In the genomic region with DNA sequence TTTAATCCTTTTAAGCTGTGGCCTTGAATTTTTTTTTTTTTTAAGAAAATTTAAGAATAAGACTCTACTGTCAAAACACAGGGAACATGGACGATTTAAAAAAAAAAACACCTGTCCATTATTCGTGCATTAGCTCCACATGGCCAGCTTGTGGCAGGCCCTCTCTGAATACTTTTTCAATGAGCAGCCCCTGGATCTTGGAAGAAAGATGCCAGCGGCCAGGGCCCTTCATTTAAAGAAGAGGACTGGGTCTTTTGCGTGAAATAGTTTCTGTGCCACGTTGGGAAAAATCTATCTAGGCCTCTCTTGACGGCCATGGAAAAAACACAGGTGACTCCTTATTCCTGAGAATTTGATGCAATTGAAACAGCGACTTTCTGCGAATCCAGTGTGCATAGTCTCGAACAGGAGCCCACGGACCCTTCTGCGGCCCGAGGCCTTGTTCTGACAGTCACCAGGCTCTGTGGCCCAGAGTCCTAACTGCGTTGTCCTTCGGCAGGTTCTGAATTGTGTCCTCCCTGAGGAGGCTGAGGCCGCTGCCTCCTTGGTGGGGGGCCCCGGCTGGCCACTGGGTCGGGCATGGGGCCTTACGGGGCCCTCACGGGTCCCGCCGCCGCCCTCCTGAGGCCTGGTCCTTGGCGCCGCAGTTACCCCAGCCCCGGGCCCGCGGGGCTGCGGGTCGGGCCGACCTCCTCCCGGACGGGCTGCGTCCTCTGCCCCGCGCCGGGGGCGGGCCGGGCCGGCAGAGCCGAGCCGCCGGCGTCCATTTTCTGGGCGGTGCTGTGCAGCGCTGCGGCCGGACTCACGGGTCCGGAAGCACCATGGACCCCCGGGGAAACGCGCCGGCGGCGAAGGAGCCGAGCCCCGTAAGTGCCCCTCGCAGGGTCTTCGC, we compare ENCODE assay signal across 8 cellular contexts. TPM values are rescaled to one million over a fixed set of nuclear protein-coding genes. Genes with fewer than 3 reads are reported as not detected.
DNase-seq lines count a peak whose midpoint lies in the region; ATAC-seq, FAIRE-seq and TF ChIP-seq lines count a peak whose summit lies in the region.

No MANE protein-coding gene starts in this region.

- no peak overlapping the region for H3K14ac ChIP-seq in H1 (ENCODE audit: insufficient read length)

- FAIRE-seq in H1 (lab: Jason Lieb, UNC) = no peak

- peaks cover 4% of the 10 kb centered on the region; the same call in 1 of the 2 replicates for H3K23me2 ChIP-seq in H1 (ENCODE audit: low read depth, low read length)

- POLR2A ChIA-PET in H1 (lab: Charles Lee; ENCODE audit: partially characterized antibody) = interaction anchor here (0.6 to 1.0 kb wide), 2 partner anchors 22 to 23 kb away, joined by 3 to 5 read pairs; no protein-coding TSS in a partner anchor

- 18% methylated on average over 30 of the region's 59 CpGs; no CpG with 5 or more reads in 1 of the 2 experiments for WGBS in H1 (ENCODE audit: extremely low coverage in 1 of 2, insufficient coverage in 1 of 2, insufficient read length in 1 of 2, insufficient replicate concordance in 2 of 2, low coverage in 1 of 2, low lambda C conversion rate in 2 of 2, missing lambda C conversion rate in 1 of 2), 2 experiments
- WGBS in testis, 2 donors = 6 to 9% methylated on average over 9 to 35 of the region's 59 CpGs

- no peak overlapping the region; the same call in 1 of the 2 replicates for H2BK15ac ChIP-seq in H1 (ENCODE audit: low read length)

- H2AFZ ChIP-seq in H1 (ENCODE audit: low read length) = peak overlapping the region; percentile 65

- DNase-seq in ELF-1 (ENCODE audit: low read depth, low spot score) (peak; percentile 49), H1 (ENCODE audit: low read depth in 1 of 2, low spot score in 2 of 2) (peak in 1 of 2 experiments; percentile 69), mucosa of descending colon (peak; percentile 63 to 77 (median 76)), testis (peak; percentile 62), H4 (ENCODE audit: low spot score) (no peak)
- peak; percentile 29 for DNase-seq in activated CD4-positive, alpha-beta T cell treated with anti-CD3 and anti-CD28 coated beads, Interleukin-2, amount 50 U/mL, for 1 hour

- H3K79me2 ChIP-seq in H1 (ENCODE audit: control insufficient read depth in 1 of 2, insufficient read depth in 2 of 2, low read length in 2 of 2) = no peaks in the 10 kb centered on the region

- no peaks in the 10 kb centered on the region for H4K20me1 ChIP-seq in H1 (replicated peaks in 1 of 2; ENCODE audit: control insufficient read depth in 1 of 2, insufficient read depth in 2 of 2, low read length in 2 of 2)

- H3K79me1 ChIP-seq in H1 (ENCODE audit: low read depth, low read length) = no peaks in the 10 kb centered on the region

- H2BK120ac ChIP-seq in H1 (replicated peaks; ENCODE audit: low read depth, low read length) = no peak overlapping the region

- H4K91ac ChIP-seq in H1 (replicated peaks; ENCODE audit: insufficient read length, low read length) = no peak overlapping the region

- ATAC-seq in GM21381 (IDR thresholded peaks at IDR 0.05; ENCODE audit: unreplicated experiment) (peak; percentile 77), mucosa of descending colon (peak; percentile 77)

- H3K56ac ChIP-seq in H1 (replicated peaks; ENCODE audit: insufficient read length, low read depth, low read length) = no peak overlapping the region

- no peak overlapping the region for H2BK12ac ChIP-seq in H1 (ENCODE audit: low read depth, low read length)

- H4K8ac ChIP-seq in H1 (ENCODE audit: extremely low read depth, insufficient read depth, low read length) = peak overlapping the region; percentile 86

- H3K4me1 ChIP-seq in HUES48 (ENCODE audit: control insufficient read depth, insufficient read depth, low read length) (peaks cover 22% of the 10 kb centered on the region), H1 (replicated peaks in 1 of 4; ENCODE audit: control insufficient read depth in 3 of 4, insufficient read depth in 4 of 4, low read length in 3 of 4) (peaks cover 0 to 7% (median 4%) of the 10 kb centered on the region in 4 experiments; a peak in 4 of 7 replicates), mucosa of descending colon (ENCODE audit: low read depth) (peaks cover 25% of the 10 kb centered on the region), testis (peaks cover 19% of the 10 kb centered on the region)

- no peak overlapping the region for H2BK20ac ChIP-seq in H1 (ENCODE audit: low read length)

- H3K23ac ChIP-seq in H1 (ENCODE audit: insufficient read length) = no peak overlapping the region

- H3K36me3 ChIP-seq in HUES48 (ENCODE audit: control insufficient read depth, insufficient read depth, low read length) = peaks cover 8% of the 10 kb centered on the region; the same call in 1 of the 2 replicates
- 0 out of 8 replicates have a peak, but pooled peaks cover 0 to 4% (median 0%) of the 10 kb centered on the region in 4 experiments for H3K36me3 ChIP-seq in H1 (ENCODE audit: control insufficient read depth in 2 of 4, insufficient read depth in 4 of 4, low read length in 3 of 4)
- H3K36me3 ChIP-seq in mucosa of descending colon (ENCODE audit: low read depth) = no peaks in the 10 kb centered on the region
- no peaks in the 10 kb centered on the region for H3K36me3 ChIP-seq in testis (ENCODE audit: low read depth, missing control alignments)

- peak overlapping the region; percentile 88; the same call in 1 of the 2 replicates for H3K18ac ChIP-seq in H1 (ENCODE audit: extremely low read depth, low read length)

- intact Hi-C loops in mucosa of descending colon (cut with DNase I, micrococcal nuclease) (no loop called here), testis (cut with DNase I; ENCODE audit: low total_unique reads) (no loop called here)

- H3K4me2 ChIP-seq in H1 (ENCODE audit: insufficient read depth in 1 of 2, low read depth in 2 of 2, low read length in 2 of 2) = peak overlapping the region; percentile 79 to 97

- TF ChIP-seq POLR2A in H1 (IDR thresholded peaks at IDR 0.05; ENCODE audit: control extremely low read depth in 1 of 2, low read depth in 2 of 2, low read length in 2 of 2) (peak in 1 of 2 experiments; percentile 63; a peak in 2 of 3 replicates), testis (IDR thresholded peaks at IDR 0.05) (no peak)

- H3K27me3 ChIP-seq in HUES48 (ENCODE audit: control insufficient read depth, insufficient read depth, low read length) = peaks cover 42% of the 10 kb centered on the region
- H3K27me3 ChIP-seq in H1 (replicated peaks in 1 of 4; ENCODE audit: control insufficient read depth in 3 of 4, extremely low read depth in 1 of 4, insufficient read depth in 3 of 4, low read length in 3 of 4) = peaks cover 0 to 17% (median 7%) of the 10 kb centered on the region in 4 experiments; a peak in 5 of 7 replicates
- H3K27me3 ChIP-seq in testis = no peaks in the 10 kb centered on the region

- TF ChIP-seq RAD21 in H1 (IDR thresholded peaks at IDR 0.05 in 1 of 2, conservative IDR thresholded peaks at IDR 0.05 in 1 of 2; ENCODE audit: low read depth in 2 of 2, low read length in 2 of 2) = no peak; a peak in 1 of 4 replicates

- H3K27ac ChIP-seq in HUES48 (ENCODE audit: low read depth, low read length) (peak overlapping the region; percentile 56), H1 (ENCODE audit: low read depth, low read length) (peak overlapping the region; percentile 54; the same call in 1 of the 2 replicates), testis (peak overlapping the region; percentile 96 to 99)

- CTCF ChIA-PET in H1 (lab: Charles Lee; ENCODE audit: partially characterized antibody) = interaction anchor here (0.6 to 2.2 kb wide), 6 partner anchors 10 to 60 kb away, joined by 3 to 13 read pairs (median 4); no protein-coding TSS in a partner anchor

- H3K9me3 ChIP-seq in HUES48 (ENCODE audit: control insufficient read depth, insufficient read depth, low read length) (no peaks in the 10 kb centered on the region), H1 (ENCODE audit: insufficient read depth in 2 of 2, low read depth in 1 of 2, low read length in 1 of 2) (no peaks in the 10 kb centered on the region), mucosa of descending colon (peaks cover 5% of the 10 kb centered on the region), testis (no peaks in the 10 kb centered on the region)

- H3K4me3 ChIP-seq in HUES48 (ENCODE audit: low read depth, low read length) (peak overlapping the region; percentile 85), H1 (ENCODE audit: extremely low read depth in 1 of 4, insufficient read depth in 2 of 4, low read depth in 3 of 4, low read length in 4 of 4) (peak overlapping the region; percentile 66 to 71 (median 66)), mucosa of descending colon (peak overlapping the region; percentile 67), testis (peak overlapping the region; percentile 77 to 85)

- H3K4ac ChIP-seq in H1 (replicated peaks; ENCODE audit: insufficient read length, low read depth, low read length) = no peak overlapping the region

- no peak overlapping the region for H4K5ac ChIP-seq in H1 (ENCODE audit: insufficient read length, low read depth, low read length)

- TF ChIP-seq CTCF in H1 (IDR thresholded peaks at IDR 0.05; ENCODE audit: control extremely low read depth in 1 of 3, insufficient read depth in 1 of 3, low read depth in 1 of 3, low read length in 3 of 3) (no peak), mucosa of descending colon (IDR thresholded peaks at IDR 0.05) (no peak), testis (IDR thresholded peaks at IDR 0.05) (no peak)

- H3K9ac ChIP-seq in HUES48 (ENCODE audit: low read depth, low read length) (peak overlapping the region; percentile 65; the same call in 1 of the 2 replicates), H1 (replicated peaks in 1 of 4; ENCODE audit: extremely low read depth in 1 of 4, low read depth in 3 of 4, low read length in 3 of 4) (peak overlapping the region in 3 of 4 experiments; percentile 46 to 78 (median 51); a peak in 5 of 7 replicates)

- H2AK5ac ChIP-seq in H1 (ENCODE audit: low read depth, low read length) = no peak overlapping the region

- no peak for TF ChIP-seq EP300 in H1 (IDR thresholded peaks at IDR 0.05; ENCODE audit: borderline replicate concordance in 1 of 2, low read depth in 2 of 2, low read length in 2 of 2)

- no peak overlapping the region for H2BK5ac ChIP-seq in H1 (ENCODE audit: low read depth, low read length)

TF ChIP-seq in H1, 55 proteins besides CTCF, POLR2A, EP300 and RAD21 (continues in another document):
- peak; percentile 50; the same call in 1 of the 2 replicates for TF ChIP-seq KDM1A (IDR thresholded peaks at IDR 0.05; ENCODE audit: borderline replicate concordance, low read length)

RNA-seq across cellular contexts. Expression of gene ZBTB38, which starts 33.5 kb away (rescaled TPM):
- 9.8 and 10.5 TPM in 2 replicates for total RNA-seq in H1 (2021; fragmentation: NEBNext Ultra II Directional; extraction: Animal tissue kit (Norgen Biotek cat#: 25700))
- polyA plus RNA-seq in H1 (2011; rRNA removed) (3.8 and 4.4 TPM in 2 replicates), testis (ENCODE audit: insufficient read depth, low read depth, low replicate concordance) (66.7 TPM)
- 3.2 TPM for polyA plus RNA-seq in H1 (2011; cell fraction: cytosol; rRNA removed)
- polyA plus RNA-seq in H1 (2011; cell fraction: nucleus; rRNA removed) = 6.4 TPM
- polyA plus RNA-seq in H1 (2012, experiment 1 of 2) = 3.5 to 5.7 TPM (median 4.0 TPM) in 4 replicates
- polyA plus RNA-seq in H1 (2012, experiment 2 of 2) = 0.17 TPM
- polyA plus RNA-seq in H1 (2013, experiment 1 of 2) = 7.7 TPM
- polyA plus RNA-seq in H1 (2013, experiment 2 of 2) = 7.0 TPM
- polyA minus RNA-seq in H1 (2011; rRNA and poly(A)+ RNA removed) = 14.2 and 20.9 TPM in 2 replicates
- 9.7 TPM for polyA minus RNA-seq in H1 (2011; cell fraction: cytosol; rRNA and poly(A)+ RNA removed)
- 25.4 TPM for polyA minus RNA-seq in H1 (2011; cell fraction: nucleus; rRNA and poly(A)+ RNA removed)
- total RNA-seq in mucosa of descending colon (100 to 1,000 TPM in 2 of 3 donors, 10 to 100 TPM in 1; 96.0 to 153 (median 144) TPM), testis (100 to 1,000 TPM; 131 to 167 TPM)
- 33.3 and 49.0 TPM in 2 replicates for total RNA-seq in H4 (2014; rRNA removed; shearing (Covaris generic))
